8 cellular contexts compared by ENCODE assay signal in genomic region chr16:77807-78443, GRCh38. TPM values are rescaled to one million over a fixed set of nuclear protein-coding genes. Genes with fewer than 3 reads are reported as not detected.
DNase-seq lines count a peak whose midpoint lies in the region; ATAC-seq and TF ChIP-seq lines count a peak whose summit lies in the region.

A gene with protein sequence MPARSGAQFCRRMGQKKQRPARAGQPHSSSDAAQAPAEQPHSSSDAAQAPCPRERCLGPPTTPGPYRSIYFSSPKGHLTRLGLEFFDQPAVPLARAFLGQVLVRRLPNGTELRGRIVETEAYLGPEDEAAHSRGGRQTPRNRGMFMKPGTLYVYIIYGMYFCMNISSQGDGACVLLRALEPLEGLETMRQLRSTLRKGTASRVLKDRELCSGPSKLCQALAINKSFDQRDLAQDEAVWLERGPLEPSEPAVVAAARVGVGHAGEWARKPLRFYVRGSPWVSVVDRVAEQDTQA (plus strand): TSS chr16:78225. CDS start chr16:78310, 85 bp downstream.

- TF ChIP-seq CTCF in subcutaneous adipose tissue (IDR thresholded peaks at IDR 0.05; ENCODE audit: low read depth): no peak

- H3K4ac ChIP-seq in neuronal stem cell (ENCODE audit: low read length): peak within 1 kb of the TSS; percentile 89

- DNase-seq in COR-L47 (lab: John Stamatoyannopoulos, UW) (peak; percentile 64), HuH-7.5 (ENCODE audit: low spot score) (peak; percentile 99), SJSA1 (ENCODE audit: low read depth in 1 of 2, low spot score in 2 of 2) (peak; percentile 71 to 90), foreskin melanocyte (peak; percentile 53), neuronal stem cell (ENCODE audit: low spot score) (peak; percentile 52)
- peak; percentile 69 for DNase-seq in activated gamma-delta T cell treated with anti-CD3 and anti-CD28 coated beads, Interleukin-2, amount 50 U/mL, for 16 hours (ENCODE audit: low read depth)

- peak within 1 kb of the TSS; percentile 98 for H3K9ac ChIP-seq in neuronal stem cell (ENCODE audit: low read depth, low read length, poor library complexity)

- peak within 1 kb of the TSS; percentile 87 for H3K23ac ChIP-seq in neuronal stem cell (ENCODE audit: low read depth, low read length, poor library complexity)

- H3K18ac ChIP-seq in neuronal stem cell (ENCODE audit: low read length): peak within 1 kb of the TSS; percentile 95

- H3K9me3 ChIP-seq in SJSA1 (replicated peaks) (no peaks in the 10 kb centered on the region), neuronal stem cell (replicated peaks in 1 of 2; ENCODE audit: control insufficient read depth in 2 of 2, insufficient read depth in 1 of 2, low read depth in 1 of 2, low read length in 2 of 2) (no peaks in the 10 kb centered on the region)

- peak within 1 kb of the TSS; percentile 96 for H2BK15ac ChIP-seq in neuronal stem cell (ENCODE audit: low read length)

- H2AFZ ChIP-seq in neuronal stem cell (ENCODE audit: low read length): peak within 1 kb of the TSS; percentile 95

- ATAC-seq in GM21367 (IDR thresholded peaks at IDR 0.05; ENCODE audit: unreplicated experiment): peak; percentile 40

- H4K91ac ChIP-seq in neuronal stem cell (ENCODE audit: low read depth, low read length, poor library complexity): no peak within 1 kb of the TSS

- WGBS in neuronal stem cell (ENCODE audit: extremely low coverage in 2 of 2, insufficient read length in 2 of 2, insufficient replicate concordance in 1 of 2), 2 donors: no CpG with 5 or more reads among the region's 83 CpGs

- H3K14ac ChIP-seq in neuronal stem cell (ENCODE audit: low read length): peak within 1 kb of the TSS; percentile 97

- peaks cover 62% of the 10 kb centered on the region for H3K4me1 ChIP-seq in SJSA1 (replicated peaks)
- peaks cover 40 to 47% of the 10 kb centered on the region in 2 donors for H3K4me1 ChIP-seq in neuronal stem cell (ENCODE audit: control insufficient read depth in 2 of 2, insufficient read depth in 1 of 2, low read depth in 1 of 2, low read length in 2 of 2)

- peak within 1 kb of the TSS; percentile 84 for H3K27ac ChIP-seq in SJSA1
- H3K27ac ChIP-seq in neuronal stem cell (replicated peaks; ENCODE audit: low read length): no peak within 1 kb of the TSS

- peak within 1 kb of the TSS; percentile 96 for H2BK120ac ChIP-seq in neuronal stem cell (ENCODE audit: low read depth, low read length)

- peak within 1 kb of the TSS; percentile 94 for H3K4me2 ChIP-seq in neuronal stem cell (ENCODE audit: insufficient read depth, low read length, poor library complexity, severe bottlenecking)

- H2AK5ac ChIP-seq in neuronal stem cell (ENCODE audit: low read depth, low read length): peak within 1 kb of the TSS; percentile 98

- H2BK12ac ChIP-seq in neuronal stem cell (ENCODE audit: low read length): peak within 1 kb of the TSS; percentile 95

- peaks cover 40% of the 10 kb centered on the region for H3K36me3 ChIP-seq in SJSA1
- peaks cover 11 to 25% of the 10 kb centered on the region in 2 donors for H3K36me3 ChIP-seq in neuronal stem cell (replicated peaks in 1 of 2; ENCODE audit: control insufficient read depth in 2 of 2, insufficient read depth in 2 of 2, low read length in 2 of 2)

- peak within 1 kb of the TSS; percentile 85 for H2BK5ac ChIP-seq in neuronal stem cell (ENCODE audit: low read length)

- peaks cover 4% of the 10 kb centered on the region for H3K79me1 ChIP-seq in neuronal stem cell (ENCODE audit: low read depth, low read length)

- H3K4me3 ChIP-seq in SJSA1: peak within 1 kb of the TSS; percentile 99
- H3K4me3 ChIP-seq in neuronal stem cell (ENCODE audit: low read length in 2 of 2): peak within 1 kb of the TSS; percentile 79 to 95

- peak within 1 kb of the TSS; percentile 48 for H4K8ac ChIP-seq in neuronal stem cell (ENCODE audit: low read depth, low read length)

- H3K27me3 ChIP-seq in SJSA1 (replicated peaks): no peaks in the 10 kb centered on the region
- peaks cover 0 to under 1% (median 0%) of the 10 kb centered on the region in 3 experiments for H3K27me3 ChIP-seq in neuronal stem cell (ENCODE audit: control insufficient read depth in 3 of 3, insufficient read depth in 3 of 3, low read depth in 1 of 3, low read length in 3 of 3)

RNA-seq across cellular contexts. Expression of the gene that starts here (rescaled TPM):
- 102 and 173 TPM in 2 replicates for total RNA-seq in SJSA1 (2014; rRNA removed; shearing (Covaris generic))
- polyA plus RNA-seq in neuronal stem cell (2013, experiment 1 of 2): 53.1 TPM
- polyA plus RNA-seq in neuronal stem cell (2013, experiment 2 of 2): 52.7 TPM
- total RNA-seq in subcutaneous adipose tissue: 100 to 1,000 TPM in 1 of 4 donors, 10 to 100 TPM in 3; 50.2 to 108 (median 83.5) TPM
